In the genomic region with DNA sequence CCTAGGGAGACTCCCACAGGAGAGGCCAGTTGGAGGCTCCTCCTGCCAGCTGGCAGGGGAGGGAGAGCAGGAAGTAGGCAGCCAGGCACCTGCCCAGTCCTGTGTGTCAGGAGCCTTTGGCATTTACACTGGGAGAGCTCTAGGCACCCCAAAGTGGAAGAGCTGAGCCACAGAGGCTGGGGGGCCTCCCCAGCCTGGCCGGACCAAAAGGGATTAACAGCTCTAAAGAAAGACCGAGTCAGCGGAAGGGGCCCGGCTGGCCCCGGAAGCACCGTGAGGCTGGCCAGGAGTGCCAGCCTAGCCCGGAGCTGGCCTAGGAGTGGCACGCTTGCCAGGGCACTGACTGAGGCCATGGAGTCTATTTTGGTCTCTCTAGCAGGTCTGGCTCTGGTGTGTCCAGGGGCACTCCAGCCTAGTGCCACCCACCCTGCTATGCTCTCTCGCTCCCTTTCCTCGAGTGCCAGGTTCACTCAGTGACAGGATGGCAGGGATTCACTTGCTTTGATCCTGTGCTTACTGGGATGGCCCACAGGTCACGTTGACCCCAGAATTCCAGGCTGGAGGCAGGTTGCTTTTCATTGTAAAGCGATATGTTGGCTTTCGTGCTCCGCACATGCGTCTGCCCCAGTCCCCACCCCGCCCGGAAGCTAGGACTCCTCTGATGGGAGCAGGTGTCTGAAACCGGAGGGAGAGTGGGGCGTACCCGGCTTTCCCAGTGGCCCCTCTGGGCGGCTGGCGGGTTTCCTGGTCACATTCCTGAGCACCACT, we compare ENCODE assay signal across 1 cellular context.
TF ChIP-seq lines count a peak whose summit lies in the region.

No MANE protein-coding gene starts in this region.

TF ChIP-seq in IMR-90, 13 proteins besides CTCF, POLR2A, EP300 and RAD21:
- TF ChIP-seq BHLHE40 (IDR thresholded peaks at IDR 0.05; ENCODE audit: low read depth, low read length) = no peak
- TF ChIP-seq SMC3 (IDR thresholded peaks at IDR 0.05; ENCODE audit: low read depth, low read length) = no peak
- TF ChIP-seq RCOR1 (IDR thresholded peaks at IDR 0.05; ENCODE audit: insufficient replicate concordance, low read length) = no peak
- no peak for TF ChIP-seq MAZ (IDR thresholded peaks at IDR 0.05; ENCODE audit: borderline replicate concordance, low read depth, low read length)
- no peak for TF ChIP-seq CEBPB (IDR thresholded peaks at IDR 0.05; ENCODE audit: low read depth, low read length)
- TF ChIP-seq FOS (IDR thresholded peaks at IDR 0.05; ENCODE audit: low read depth, low read length) = no peak
- no peak for TF ChIP-seq MAFK (IDR thresholded peaks at IDR 0.05; ENCODE audit: low read depth, low read length)
- no peak for TF ChIP-seq NFE2L2 (IDR thresholded peaks at IDR 0.05; ENCODE audit: low read depth, low read length)
- TF ChIP-seq, protein P1, sequence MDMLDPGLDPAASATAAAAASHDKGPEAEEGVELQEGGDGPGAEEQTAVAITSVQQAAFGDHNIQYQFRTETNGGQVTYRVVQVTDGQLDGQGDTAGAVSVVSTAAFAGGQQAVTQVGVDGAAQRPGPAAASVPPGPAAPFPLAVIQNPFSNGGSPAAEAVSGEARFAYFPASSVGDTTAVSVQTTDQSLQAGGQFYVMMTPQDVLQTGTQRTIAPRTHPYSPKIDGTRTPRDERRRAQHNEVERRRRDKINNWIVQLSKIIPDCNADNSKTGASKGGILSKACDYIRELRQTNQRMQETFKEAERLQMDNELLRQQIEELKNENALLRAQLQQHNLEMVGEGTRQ (IDR thresholded peaks at IDR 0.05; ENCODE audit: low read depth, low read length) = no peak
- no peak for TF ChIP-seq ELK1 (IDR thresholded peaks at IDR 0.05; ENCODE audit: borderline replicate concordance, low read depth, low read length)
- no peak for TF ChIP-seq CHD1 (IDR thresholded peaks at IDR 0.05; ENCODE audit: low read depth, low read length)
- no peak for TF ChIP-seq MXI1 (IDR thresholded peaks at IDR 0.05; ENCODE audit: borderline replicate concordance, low read depth, low read length)
- no peak for TF ChIP-seq RFX5 (IDR thresholded peaks at IDR 0.05; ENCODE audit: low read depth, low read length)
TF ChIP-seq in IMR-90: peak in this region for 0.
